Comparison of ENCODE assay signal across 1 cellular context in genomic region chr2:201126308-201127127, GRCh38.
TF ChIP-seq lines count a peak whose summit lies in the region.

No MANE protein-coding gene starts in this region.

TF ChIP-seq in K562, 482 proteins besides CTCF, POLR2A, EP300 and RAD21 (continued from another document and continues in another):
- TF ChIP-seq, protein P1, sequence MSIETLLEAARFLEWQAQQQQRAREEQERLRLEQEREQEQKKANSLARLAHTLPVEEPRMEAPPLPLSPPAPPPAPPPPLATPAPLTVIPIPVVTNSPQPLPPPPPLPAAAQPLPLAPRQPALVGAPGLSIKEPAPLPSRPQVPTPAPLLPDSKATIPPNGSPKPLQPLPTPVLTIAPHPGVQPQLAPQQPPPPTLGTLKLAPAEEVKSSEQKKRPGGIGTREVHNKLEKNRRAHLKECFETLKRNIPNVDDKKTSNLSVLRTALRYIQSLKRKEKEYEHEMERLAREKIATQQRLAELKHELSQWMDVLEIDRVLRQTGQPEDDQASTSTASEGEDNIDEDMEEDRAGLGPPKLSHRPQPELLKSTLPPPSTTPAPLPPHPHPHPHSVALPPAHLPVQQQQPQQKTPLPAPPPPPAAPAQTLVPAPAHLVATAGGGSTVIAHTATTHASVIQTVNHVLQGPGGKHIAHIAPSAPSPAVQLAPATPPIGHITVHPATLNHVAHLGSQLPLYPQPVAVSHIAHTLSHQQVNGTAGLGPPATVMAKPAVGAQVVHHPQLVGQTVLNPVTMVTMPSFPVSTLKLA (conservative IDR thresholded peaks at IDR 0.05) = no peak
- TF ChIP-seq TARDBP (IDR thresholded peaks at IDR 0.05) = no peak
- no peak for TF ChIP-seq RBM25 (IDR thresholded peaks at IDR 0.05; ENCODE audit: low read depth, low read length, severe bottlenecking)
- TF ChIP-seq ZBTB26 (CRISPR knock-in tag; IDR thresholded peaks at IDR 0.05) = peak; percentile 98
- no peak for TF ChIP-seq EHMT2 (IDR thresholded peaks at IDR 0.05)
- peak; percentile 93 for TF ChIP-seq DIDO1 (tag; IDR thresholded peaks at IDR 0.05; ENCODE audit: low read depth)
- TF ChIP-seq TRIM24 (IDR thresholded peaks at IDR 0.05) = no peak
- peak; percentile 91 for TF ChIP-seq ZNF780A (CRISPR knock-in tag; IDR thresholded peaks at IDR 0.05)
- TF ChIP-seq ZBTB7A (IDR thresholded peaks at IDR 0.05; ENCODE audit: borderline replicate concordance, control insufficient read depth, low read depth, low read length) = no peak
- no peak for TF ChIP-seq FOXP1 (CRISPR knock-in tag; IDR thresholded peaks at IDR 0.05)
- peak; percentile 96 for TF ChIP-seq MTF1 (CRISPR knock-in tag; IDR thresholded peaks at IDR 0.05; ENCODE audit: borderline replicate concordance)
- peak; percentile 82; the same call in 1 of the 2 replicates for TF ChIP-seq ZNF347 (CRISPR knock-in tag; IDR thresholded peaks at IDR 0.05; ENCODE audit: low read depth)
- TF ChIP-seq PTTG1 (tag; IDR thresholded peaks at IDR 0.05; ENCODE audit: low read depth) = peak; percentile 98
- no peak for TF ChIP-seq TRIM28 (IDR thresholded peaks at IDR 0.05)
- no peak for TF ChIP-seq ZNF12 (CRISPR knock-in tag; IDR thresholded peaks at IDR 0.05)
- TF ChIP-seq NR2C2 (CRISPR knock-in tag; IDR thresholded peaks at IDR 0.05) = no peak
- peak; percentile 79 for TF ChIP-seq NR2C2 (tag; IDR thresholded peaks at IDR 0.05)
- TF ChIP-seq, protein P2, sequence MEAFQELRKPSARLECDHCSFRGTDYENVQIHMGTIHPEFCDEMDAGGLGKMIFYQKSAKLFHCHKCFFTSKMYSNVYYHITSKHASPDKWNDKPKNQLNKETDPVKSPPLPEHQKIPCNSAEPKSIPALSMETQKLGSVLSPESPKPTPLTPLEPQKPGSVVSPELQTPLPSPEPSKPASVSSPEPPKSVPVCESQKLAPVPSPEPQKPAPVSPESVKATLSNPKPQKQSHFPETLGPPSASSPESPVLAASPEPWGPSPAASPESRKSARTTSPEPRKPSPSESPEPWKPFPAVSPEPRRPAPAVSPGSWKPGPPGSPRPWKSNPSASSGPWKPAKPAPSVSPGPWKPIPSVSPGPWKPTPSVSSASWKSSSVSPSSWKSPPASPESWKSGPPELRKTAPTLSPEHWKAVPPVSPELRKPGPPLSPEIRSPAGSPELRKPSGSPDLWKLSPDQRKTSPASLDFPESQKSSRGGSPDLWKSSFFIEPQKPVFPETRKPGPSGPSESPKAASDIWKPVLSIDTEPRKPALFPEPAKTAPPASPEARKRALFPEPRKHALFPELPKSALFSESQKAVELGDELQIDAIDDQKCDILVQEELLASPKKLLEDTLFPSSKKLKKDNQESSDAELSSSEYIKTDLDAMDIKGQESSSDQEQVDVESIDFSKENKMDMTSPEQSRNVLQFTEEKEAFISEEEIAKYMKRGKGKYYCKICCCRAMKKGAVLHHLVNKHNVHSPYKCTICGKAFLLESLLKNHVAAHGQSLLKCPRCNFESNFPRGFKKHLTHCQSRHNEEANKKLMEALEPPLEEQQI (IDR thresholded peaks at IDR 0.05) = no peak
- no peak for TF ChIP-seq BRCA1 (IDR thresholded peaks at IDR 0.05)
- TF ChIP-seq BRCA1 (CRISPR knock-in tag; IDR thresholded peaks at IDR 0.05) = no peak
- peak; percentile 93 for TF ChIP-seq ELF2 (CRISPR knock-in tag; IDR thresholded peaks at IDR 0.05)
- TF ChIP-seq ZNF318 (IDR thresholded peaks at IDR 0.05; ENCODE audit: borderline replicate concordance in 1 of 2, low read depth in 1 of 2) = no peak
- TF ChIP-seq GTF2E2 (tag; IDR thresholded peaks at IDR 0.05) = peak; percentile 92
- TF ChIP-seq ZMIZ1 (IDR thresholded peaks at IDR 0.05; ENCODE audit: low read depth in 2 of 2, low read length in 2 of 2) = no peak
- TF ChIP-seq NR4A1 (CRISPR knock-in tag; IDR thresholded peaks at IDR 0.05) = peak; percentile 100
- peak; percentile 100 for TF ChIP-seq NR4A1 (tag; IDR thresholded peaks at IDR 0.05)
- TF ChIP-seq SPI1 (IDR thresholded peaks at IDR 0.05; ENCODE audit: borderline replicate concordance, low read depth, low read length) = no peak
- peak; percentile 98 for TF ChIP-seq MECOM (CRISPR knock-in tag; IDR thresholded peaks at IDR 0.05)
- no peak for TF ChIP-seq STAT6 (CRISPR knock-in tag; IDR thresholded peaks at IDR 0.05)
- TF ChIP-seq GTF2F1 (IDR thresholded peaks at IDR 0.05; ENCODE audit: low read depth, low read length) = no peak
- TF ChIP-seq KHSRP (IDR thresholded peaks at IDR 0.05) = no peak
- no peak for TF ChIP-seq TFAM (CRISPR knock-in tag; conservative IDR thresholded peaks at IDR 0.05)
- TF ChIP-seq TAF7 (tag; IDR thresholded peaks at IDR 0.05) = peak; percentile 91
- TF ChIP-seq TCF7 (IDR thresholded peaks at IDR 0.05; ENCODE audit: borderline replicate concordance) = no peak
- TF ChIP-seq, protein P3, sequence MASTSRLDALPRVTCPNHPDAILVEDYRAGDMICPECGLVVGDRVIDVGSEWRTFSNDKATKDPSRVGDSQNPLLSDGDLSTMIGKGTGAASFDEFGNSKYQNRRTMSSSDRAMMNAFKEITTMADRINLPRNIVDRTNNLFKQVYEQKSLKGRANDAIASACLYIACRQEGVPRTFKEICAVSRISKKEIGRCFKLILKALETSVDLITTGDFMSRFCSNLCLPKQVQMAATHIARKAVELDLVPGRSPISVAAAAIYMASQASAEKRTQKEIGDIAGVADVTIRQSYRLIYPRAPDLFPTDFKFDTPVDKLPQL (IDR thresholded peaks at IDR 0.05; ENCODE audit: extremely low read depth, insufficient read length) = no peak
- no peak for TF ChIP-seq ZNF232 (CRISPR knock-in tag; IDR thresholded peaks at IDR 0.05)
- peak; percentile 94 for TF ChIP-seq ZNF354B (CRISPR knock-in tag; IDR thresholded peaks at IDR 0.05)
- TF ChIP-seq BHLHE40 (IDR thresholded peaks at IDR 0.05; ENCODE audit: low read length) = no peak
- peak; percentile 92 for TF ChIP-seq ZNF699 (CRISPR knock-in tag; IDR thresholded peaks at IDR 0.05; ENCODE audit: insufficient replicate concordance)
- no peak for TF ChIP-seq TAF15 (IDR thresholded peaks at IDR 0.05; ENCODE audit: low read depth, low read length)
- TF ChIP-seq TCF7L2 (IDR thresholded peaks at IDR 0.05; ENCODE audit: low read depth, low read length) = no peak
- TF ChIP-seq ZNF140 (CRISPR knock-in tag; IDR thresholded peaks at IDR 0.05) = peak; percentile 76
- no peak for TF ChIP-seq E2F5 (CRISPR knock-in tag; IDR thresholded peaks at IDR 0.05)
- TF ChIP-seq CBX2 (IDR thresholded peaks at IDR 0.05; ENCODE audit: insufficient read depth, low read length, poor library complexity, severe bottlenecking) = no peak
- peak; percentile 93 for TF ChIP-seq ZNF696 (CRISPR knock-in tag; conservative IDR thresholded peaks at IDR 0.05)
- TF ChIP-seq ZNF431 (CRISPR knock-in tag; IDR thresholded peaks at IDR 0.05) = no peak
- peak; percentile 51; the same call in 1 of the 2 replicates for TF ChIP-seq KLF1 (tag; IDR thresholded peaks at IDR 0.05)
